Comparison of ENCODE assay signal across 8 cellular contexts in the genomic region with DNA sequence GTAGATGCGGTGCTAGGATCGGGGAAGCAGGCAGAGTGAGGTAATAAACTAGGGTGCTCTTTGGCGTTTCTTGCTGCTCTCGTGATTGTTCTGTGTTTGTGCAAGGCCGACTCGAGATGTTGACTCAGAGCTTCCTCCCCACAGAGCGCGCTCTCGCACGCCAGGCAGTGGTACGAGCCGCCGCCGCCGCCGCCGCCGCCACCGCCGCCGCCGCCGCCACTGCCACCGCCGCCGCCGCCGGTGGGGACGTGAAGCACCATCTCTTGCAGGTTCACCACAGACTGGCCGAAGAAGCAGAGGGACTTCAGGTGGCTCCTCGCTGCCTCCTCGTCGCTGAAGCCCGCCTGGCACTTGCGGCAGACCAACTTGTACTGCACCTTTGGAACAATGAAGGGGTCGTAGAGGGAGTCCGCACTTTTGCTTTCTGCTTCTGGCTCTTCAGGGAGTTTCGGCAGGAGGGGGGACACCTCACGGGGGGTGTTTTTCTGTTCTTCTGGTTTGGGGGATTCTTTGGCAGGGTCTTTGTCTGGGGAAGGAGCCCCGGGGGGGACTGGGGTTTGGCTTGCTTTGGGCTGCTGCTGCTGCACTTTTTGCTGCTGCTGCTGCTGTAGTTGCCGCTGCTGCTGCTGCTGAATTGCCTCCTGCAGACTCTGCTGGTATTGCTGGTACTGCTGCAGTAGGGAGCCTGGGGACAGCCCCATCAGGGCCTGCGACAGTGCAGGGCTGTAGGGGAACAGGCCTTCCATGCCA.
A peak's percentile ranks its signal among the peaks of the same experiment; 100 is the strongest.
DNase-seq lines count a peak whose midpoint lies in the region; ATAC-seq and TF ChIP-seq lines count a peak whose summit lies in the region.

No MANE protein-coding gene starts in this region.

- H3K4me3 Mint-ChIP-seq in Calu3 (ENCODE audit: low read depth, unreplicated experiment), result peak overlapping the region; percentile 38
- H3K4me3 Mint-ChIP-seq in activated CD4-positive, alpha-beta memory T cell treated with anti-CD3 and anti-CD28 coated beads for 36 hours, result peak overlapping the region; percentile 60

- H3K36me3 Mint-ChIP-seq in Calu3 (ENCODE audit: insufficient read depth, unreplicated experiment), result peaks cover 3% of the 10 kb centered on the region
- H3K36me3 Mint-ChIP-seq in activated CD4-positive, alpha-beta memory T cell treated with anti-CD3 and anti-CD28 coated beads for 36 hours, result no peaks in the 10 kb centered on the region

- H3K4me1 ChIP-seq in effector memory CD4-positive, alpha-beta T cell (ENCODE audit: control insufficient read depth, insufficient read depth, low read length, poor library complexity, severe bottlenecking), result peaks cover 4% of the 10 kb centered on the region
- H3K4me1 ChIP-seq in mesodermal cell (ENCODE audit: control insufficient read depth, insufficient read depth, low read length, poor library complexity, severe bottlenecking), result peaks cover 4% of the 10 kb centered on the region

- peak; percentile 37 for DNase-seq in Calu3
- peak; percentile 79 for DNase-seq in activated CD4-positive, alpha-beta memory T cell treated with anti-CD3 and anti-CD28 coated beads for 36 hours
- DNase-seq in effector memory CD4-positive, alpha-beta T cell, result peak; percentile 9 to 25 (median 14)
- DNase-seq in stimulated activated CD8-positive, alpha-beta memory T cell treated with anti-CD3 and anti-CD28 coated beads, Interleukin-15, amount 100 ng/mL, for 1 hour (ENCODE audit: low read depth), result peak; percentile 23
- DNase-seq in DMS 273 treated with DMSO at 0.1 percent for 48 hours (lab: John Stamatoyannopoulos, UW), result no peak

- TF ChIP-seq CTCF in Calu3 (IDR thresholded peaks at IDR 0.05; ENCODE audit: unreplicated experiment), result no peak

- CTCF ChIA-PET in Calu3 (lab: Charles Lee), result interaction anchor here (0.7 kb wide), 1 partner anchor 151 kb away, joined by 4 read pairs; no protein-coding TSS in a partner anchor
- CTCF ChIA-PET in activated CD4-positive, alpha-beta memory T cell treated with anti-CD3 and anti-CD28 coated beads for 36 hours (lab: Charles Lee), result no interaction called here

- peak overlapping the region; percentile 46 for H3K4me3 ChIP-seq in effector memory CD4-positive, alpha-beta T cell (ENCODE audit: insufficient read depth, low read depth, low read length, poor library complexity, severe bottlenecking)
- peak overlapping the region; percentile 31 for H3K4me3 ChIP-seq in mesodermal cell (ENCODE audit: extremely low read depth, insufficient read depth, low read length, poor library complexity, severe bottlenecking)

- H3K9me3 Mint-ChIP-seq in Calu3 (ENCODE audit: low read depth, unreplicated experiment), result no peaks in the 10 kb centered on the region
- no peaks in the 10 kb centered on the region for H3K9me3 Mint-ChIP-seq in activated CD4-positive, alpha-beta memory T cell treated with anti-CD3 and anti-CD28 coated beads for 36 hours

- intact Hi-C loops in Calu3 (cut with micrococcal nuclease; ENCODE audit: unreplicated experiment), result loop anchor here (10.0 kb wide), 1 partner anchor 283 kb away; no protein-coding TSS in a partner anchor
- intact Hi-C loops in activated CD4-positive, alpha-beta memory T cell treated with anti-CD3 and anti-CD28 coated beads for 36 hours (cut with micrococcal nuclease), result loop anchor here (1.0 to 10.0 kb wide), 2 partner anchors 122 to 313 kb away; no protein-coding TSS in a partner anchor

- H3K36me3 ChIP-seq in KOPT-K1 (ENCODE audit: insufficient read depth, low read length), result no peaks in the 10 kb centered on the region
- H3K36me3 ChIP-seq in effector memory CD4-positive, alpha-beta T cell (ENCODE audit: control insufficient read depth, insufficient read depth, low read length), result no peaks in the 10 kb centered on the region
- peaks cover 15% of the 10 kb centered on the region for H3K36me3 ChIP-seq in mesodermal cell (ENCODE audit: control insufficient read depth, insufficient read depth, low read length)

- peak; percentile 77 for ATAC-seq in GM21717 (IDR thresholded peaks at IDR 0.05; ENCODE audit: unreplicated experiment)

- peaks cover 6% of the 10 kb centered on the region for H3K27me3 ChIP-seq in effector memory CD4-positive, alpha-beta T cell (replicated peaks; ENCODE audit: control insufficient read depth, insufficient read depth, low read length, poor library complexity, severe bottlenecking)

- H3K9me3 ChIP-seq in KOPT-K1 (ENCODE audit: insufficient read depth, low read length, poor library complexity, severe bottlenecking), result no peaks in the 10 kb centered on the region
- H3K9me3 ChIP-seq in effector memory CD4-positive, alpha-beta T cell (ENCODE audit: control insufficient read depth, low read length), result no peaks in the 10 kb centered on the region
- H3K9me3 ChIP-seq in mesodermal cell (ENCODE audit: control insufficient read depth, low read length), result no peaks in the 10 kb centered on the region

- no peaks in the 10 kb centered on the region for H3K27me3 Mint-ChIP-seq in Calu3 (ENCODE audit: unreplicated experiment)
- H3K27me3 Mint-ChIP-seq in activated CD4-positive, alpha-beta memory T cell treated with anti-CD3 and anti-CD28 coated beads for 36 hours, result peaks cover 30% of the 10 kb centered on the region

- WGBS in mesodermal cell (ENCODE audit: insufficient coverage in 2 of 2), 2 experiments, result 13 to 14% methylated on average over 10 to 19 of the region's 42 CpGs

- H3K27ac ChIP-seq in KOPT-K1 (ENCODE audit: low read depth, low read length, poor library complexity, severe bottlenecking) (peak overlapping the region; percentile 50), mesodermal cell (ENCODE audit: low read depth, low read length, severe bottlenecking) (peak overlapping the region; percentile 60)
- no peak overlapping the region for H3K27ac ChIP-seq in effector memory CD4-positive, alpha-beta T cell (ENCODE audit: insufficient read depth, low read length, poor library complexity, severe bottlenecking)

- POLR2A ChIA-PET in activated CD4-positive, alpha-beta memory T cell treated with anti-CD3 and anti-CD28 coated beads for 36 hours (lab: Charles Lee), result no interaction called here

- peaks cover 12% of the 10 kb centered on the region for H3K4me1 Mint-ChIP-seq in Calu3 (ENCODE audit: low read depth, unreplicated experiment)
- H3K4me1 Mint-ChIP-seq in activated CD4-positive, alpha-beta memory T cell treated with anti-CD3 and anti-CD28 coated beads for 36 hours (ENCODE audit: low read depth), result peaks cover 16% of the 10 kb centered on the region

- no TSS peak for BruUV-seq in Calu3 (replicated peaks; lab: Mats Ljungman, UMichigan)

- peak overlapping the region; percentile 37 for H3K27ac Mint-ChIP-seq in Calu3 (ENCODE audit: unreplicated experiment)
- H3K27ac Mint-ChIP-seq in activated CD4-positive, alpha-beta memory T cell treated with anti-CD3 and anti-CD28 coated beads for 36 hours, result no peak overlapping the region
